ENCODE assay signal across 1 cellular context in the genomic region with DNA sequence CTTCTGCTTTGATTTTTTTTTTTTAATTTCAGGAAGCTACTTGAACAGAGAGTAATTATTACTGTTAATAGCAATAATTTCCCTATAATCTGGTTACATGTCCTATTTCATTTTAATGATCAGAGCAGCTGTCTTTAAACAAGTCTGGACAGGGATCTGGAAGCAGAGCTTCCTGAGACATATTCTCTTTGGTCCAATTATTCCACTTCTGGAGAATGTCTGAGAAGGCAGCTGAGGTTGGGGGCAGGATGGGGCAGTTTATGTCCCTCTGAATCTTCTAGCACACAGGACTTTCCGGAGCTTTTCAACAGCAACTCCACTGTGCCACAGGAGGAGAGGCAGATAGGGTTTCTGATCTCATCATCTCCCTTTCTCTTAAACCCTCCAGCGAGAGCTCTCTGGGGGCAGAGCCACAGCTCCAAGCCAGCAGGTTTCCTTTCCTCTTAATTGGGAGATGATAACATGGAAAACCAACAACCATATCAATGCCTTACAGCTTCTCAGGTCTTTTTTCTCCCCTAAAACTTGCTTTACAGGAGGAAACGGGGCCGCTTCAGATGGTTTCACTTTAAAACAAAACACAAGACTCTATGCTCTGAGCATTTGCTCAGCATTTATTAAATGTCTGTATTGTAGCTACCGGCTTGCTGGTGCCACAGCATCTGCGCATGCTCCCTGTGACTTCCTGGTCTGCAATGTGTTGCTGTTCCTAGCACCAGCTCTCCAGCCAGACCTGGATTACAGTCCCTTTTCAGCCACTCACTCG.
TF ChIP-seq lines count a peak whose summit lies in the region.

No MANE protein-coding gene starts in this region.

TF ChIP-seq in H1, 55 proteins besides CTCF, POLR2A, EP300 and RAD21 (continued from another document):
- TF ChIP-seq BCL11A (IDR thresholded peaks at IDR 0.05; ENCODE audit: low read depth in 2 of 2, low read length in 2 of 2) (no peak), ZNF274 (IDR thresholded peaks at IDR 0.05; ENCODE audit: borderline replicate concordance, extremely low read depth, low read length) (no peak), RNF2 (IDR thresholded peaks at IDR 0.05; ENCODE audit: borderline replicate concordance, low read depth, low read length, missing control alignments, poor library complexity, severe bottlenecking) (no peak), GABPA (IDR thresholded peaks at IDR 0.05; ENCODE audit: borderline replicate concordance, insufficient read depth, low read length) (no peak), ASH2L (IDR thresholded peaks at IDR 0.05; ENCODE audit: low read length) (no peak), JUN (IDR thresholded peaks at IDR 0.05; ENCODE audit: low read depth, low read length) (no peak), SP2 (IDR thresholded peaks at IDR 0.05; ENCODE audit: low read length) (no peak), CHD2 (IDR thresholded peaks at IDR 0.05; ENCODE audit: low read length) (no peak), EZH2 (IDR thresholded peaks at IDR 0.05; ENCODE audit: low read depth, low read length, severe bottlenecking) (no peak), SRF (IDR thresholded peaks at IDR 0.05; ENCODE audit: low read depth, low read length) (no peak)
- TF ChIP-seq, protein P1, sequence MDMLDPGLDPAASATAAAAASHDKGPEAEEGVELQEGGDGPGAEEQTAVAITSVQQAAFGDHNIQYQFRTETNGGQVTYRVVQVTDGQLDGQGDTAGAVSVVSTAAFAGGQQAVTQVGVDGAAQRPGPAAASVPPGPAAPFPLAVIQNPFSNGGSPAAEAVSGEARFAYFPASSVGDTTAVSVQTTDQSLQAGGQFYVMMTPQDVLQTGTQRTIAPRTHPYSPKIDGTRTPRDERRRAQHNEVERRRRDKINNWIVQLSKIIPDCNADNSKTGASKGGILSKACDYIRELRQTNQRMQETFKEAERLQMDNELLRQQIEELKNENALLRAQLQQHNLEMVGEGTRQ (IDR thresholded peaks at IDR 0.05; ENCODE audit: low read length): no peak
- TF ChIP-seq, protein P2, sequence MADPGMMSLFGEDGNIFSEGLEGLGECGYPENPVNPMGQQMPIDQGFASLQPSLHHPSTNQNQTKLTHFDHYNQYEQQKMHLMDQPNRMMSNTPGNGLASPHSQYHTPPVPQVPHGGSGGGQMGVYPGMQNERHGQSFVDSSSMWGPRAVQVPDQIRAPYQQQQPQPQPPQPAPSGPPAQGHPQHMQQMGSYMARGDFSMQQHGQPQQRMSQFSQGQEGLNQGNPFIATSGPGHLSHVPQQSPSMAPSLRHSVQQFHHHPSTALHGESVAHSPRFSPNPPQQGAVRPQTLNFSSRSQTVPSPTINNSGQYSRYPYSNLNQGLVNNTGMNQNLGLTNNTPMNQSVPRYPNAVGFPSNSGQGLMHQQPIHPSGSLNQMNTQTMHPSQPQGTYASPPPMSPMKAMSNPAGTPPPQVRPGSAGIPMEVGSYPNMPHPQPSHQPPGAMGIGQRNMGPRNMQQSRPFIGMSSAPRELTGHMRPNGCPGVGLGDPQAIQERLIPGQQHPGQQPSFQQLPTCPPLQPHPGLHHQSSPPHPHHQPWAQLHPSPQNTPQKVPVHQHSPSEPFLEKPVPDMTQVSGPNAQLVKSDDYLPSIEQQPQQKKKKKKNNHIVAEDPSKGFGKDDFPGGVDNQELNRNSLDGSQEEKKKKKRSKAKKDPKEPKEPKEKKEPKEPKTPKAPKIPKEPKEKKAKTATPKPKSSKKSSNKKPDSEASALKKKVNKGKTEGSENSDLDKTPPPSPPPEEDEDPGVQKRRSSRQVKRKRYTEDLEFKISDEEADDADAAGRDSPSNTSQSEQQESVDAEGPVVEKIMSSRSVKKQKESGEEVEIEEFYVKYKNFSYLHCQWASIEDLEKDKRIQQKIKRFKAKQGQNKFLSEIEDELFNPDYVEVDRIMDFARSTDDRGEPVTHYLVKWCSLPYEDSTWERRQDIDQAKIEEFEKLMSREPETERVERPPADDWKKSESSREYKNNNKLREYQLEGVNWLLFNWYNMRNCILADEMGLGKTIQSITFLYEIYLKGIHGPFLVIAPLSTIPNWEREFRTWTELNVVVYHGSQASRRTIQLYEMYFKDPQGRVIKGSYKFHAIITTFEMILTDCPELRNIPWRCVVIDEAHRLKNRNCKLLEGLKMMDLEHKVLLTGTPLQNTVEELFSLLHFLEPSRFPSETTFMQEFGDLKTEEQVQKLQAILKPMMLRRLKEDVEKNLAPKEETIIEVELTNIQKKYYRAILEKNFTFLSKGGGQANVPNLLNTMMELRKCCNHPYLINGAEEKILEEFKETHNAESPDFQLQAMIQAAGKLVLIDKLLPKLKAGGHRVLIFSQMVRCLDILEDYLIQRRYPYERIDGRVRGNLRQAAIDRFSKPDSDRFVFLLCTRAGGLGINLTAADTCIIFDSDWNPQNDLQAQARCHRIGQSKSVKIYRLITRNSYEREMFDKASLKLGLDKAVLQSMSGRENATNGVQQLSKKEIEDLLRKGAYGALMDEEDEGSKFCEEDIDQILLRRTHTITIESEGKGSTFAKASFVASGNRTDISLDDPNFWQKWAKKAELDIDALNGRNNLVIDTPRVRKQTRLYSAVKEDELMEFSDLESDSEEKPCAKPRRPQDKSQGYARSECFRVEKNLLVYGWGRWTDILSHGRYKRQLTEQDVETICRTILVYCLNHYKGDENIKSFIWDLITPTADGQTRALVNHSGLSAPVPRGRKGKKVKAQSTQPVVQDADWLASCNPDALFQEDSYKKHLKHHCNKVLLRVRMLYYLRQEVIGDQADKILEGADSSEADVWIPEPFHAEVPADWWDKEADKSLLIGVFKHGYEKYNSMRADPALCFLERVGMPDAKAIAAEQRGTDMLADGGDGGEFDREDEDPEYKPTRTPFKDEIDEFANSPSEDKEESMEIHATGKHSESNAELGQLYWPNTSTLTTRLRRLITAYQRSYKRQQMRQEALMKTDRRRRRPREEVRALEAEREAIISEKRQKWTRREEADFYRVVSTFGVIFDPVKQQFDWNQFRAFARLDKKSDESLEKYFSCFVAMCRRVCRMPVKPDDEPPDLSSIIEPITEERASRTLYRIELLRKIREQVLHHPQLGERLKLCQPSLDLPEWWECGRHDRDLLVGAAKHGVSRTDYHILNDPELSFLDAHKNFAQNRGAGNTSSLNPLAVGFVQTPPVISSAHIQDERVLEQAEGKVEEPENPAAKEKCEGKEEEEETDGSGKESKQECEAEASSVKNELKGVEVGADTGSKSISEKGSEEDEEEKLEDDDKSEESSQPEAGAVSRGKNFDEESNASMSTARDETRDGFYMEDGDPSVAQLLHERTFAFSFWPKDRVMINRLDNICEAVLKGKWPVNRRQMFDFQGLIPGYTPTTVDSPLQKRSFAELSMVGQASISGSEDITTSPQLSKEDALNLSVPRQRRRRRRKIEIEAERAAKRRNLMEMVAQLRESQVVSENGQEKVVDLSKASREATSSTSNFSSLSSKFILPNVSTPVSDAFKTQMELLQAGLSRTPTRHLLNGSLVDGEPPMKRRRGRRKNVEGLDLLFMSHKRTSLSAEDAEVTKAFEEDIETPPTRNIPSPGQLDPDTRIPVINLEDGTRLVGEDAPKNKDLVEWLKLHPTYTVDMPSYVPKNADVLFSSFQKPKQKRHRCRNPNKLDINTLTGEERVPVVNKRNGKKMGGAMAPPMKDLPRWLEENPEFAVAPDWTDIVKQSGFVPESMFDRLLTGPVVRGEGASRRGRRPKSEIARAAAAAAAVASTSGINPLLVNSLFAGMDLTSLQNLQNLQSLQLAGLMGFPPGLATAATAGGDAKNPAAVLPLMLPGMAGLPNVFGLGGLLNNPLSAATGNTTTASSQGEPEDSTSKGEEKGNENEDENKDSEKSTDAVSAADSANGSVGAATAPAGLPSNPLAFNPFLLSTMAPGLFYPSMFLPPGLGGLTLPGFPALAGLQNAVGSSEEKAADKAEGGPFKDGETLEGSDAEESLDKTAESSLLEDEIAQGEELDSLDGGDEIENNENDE (IDR thresholded peaks at IDR 0.05; ENCODE audit: insufficient replicate concordance, low read length): no peak
